In genomic region chr18:61637319-61637718, GRCh38 we compare ENCODE assay signal across 13 cellular contexts.
A peak's percentile ranks its signal among the peaks of the same experiment; 100 is the strongest.
DNase-seq lines count a peak whose midpoint lies in the region; ATAC-seq, FAIRE-seq and TF ChIP-seq lines count a peak whose summit lies in the region.
"Had no signal": no experiment of that assay in that cellular context is flagged by ENCODE, and none has a peak within 500 bp of the region (broad histone marks: within the 10 kb centered on the region; RNA-seq: fewer than 3 reads in every experiment).

No MANE protein-coding gene starts in this region.

- no peak for FAIRE-seq in HepG2 (lab: Jason Lieb, UNC)
- FAIRE-seq: GM19239 had no signal

- no peaks in the 10 kb centered on the region for H3K36me3 ChIP-seq in HepG2 (replicated peaks in 1 of 2; ENCODE audit: control insufficient read depth in 1 of 2, insufficient read depth in 2 of 2, low read length in 2 of 2)
- H3K36me3 ChIP-seq: uterus had no signal

- TF ChIP-seq EP300 in HepG2 (IDR thresholded peaks at IDR 0.05; ENCODE audit: low read depth in 2 of 2, low read length in 2 of 2), result no peak
- no peak for TF ChIP-seq EP300 in HepG2 (CRISPR knock-in tag; IDR thresholded peaks at IDR 0.05; ENCODE audit: borderline replicate concordance)

- H3K4me3 ChIP-seq in HepG2 (replicated peaks in 1 of 3; ENCODE audit: insufficient read depth in 1 of 3, low read depth in 2 of 3, low read length in 3 of 3), result no peak overlapping the region
- H3K4me3 ChIP-seq: coronary artery, GM23248, uterus had no signal

- peak; percentile 39; the same call in 2 of the 3 replicates for ATAC-seq in HepG2

- intact Hi-C loops in HepG2 (cut with micrococcal nuclease; ENCODE audit: unreplicated experiment), result no loop called here
- intact Hi-C loops in activated CD4-positive, alpha-beta memory T cell treated with anti-CD3 and anti-CD28 coated beads for 36 hours (cut with micrococcal nuclease), result no loop called here

- H3K27me3 ChIP-seq in HepG2 (ENCODE audit: control insufficient read depth in 1 of 2, insufficient read depth in 2 of 2, low read length in 2 of 2), result no peaks in the 10 kb centered on the region
- H3K27me3 ChIP-seq: uterus had no signal

- peak; percentile 68 for DNase-seq in COR-L47 (lab: John Stamatoyannopoulos, UW)
- DNase-seq in NCI-H146 (lab: John Stamatoyannopoulos, UW), result peak; percentile 72
- peak; percentile 95 for DNase-seq in cerebellar cortex (ENCODE audit: low spot score)
- no peak for DNase-seq in HepG2 (ENCODE audit: low spot score)
- no peak for DNase-seq in GM19238 (ENCODE audit: insufficient read length, low spot score)
- DNase-seq in HuH-7.5 (ENCODE audit: low spot score), result no peak
- DNase-seq in activated CD8-positive, alpha-beta memory T cell treated with anti-CD3 and anti-CD28 coated beads, Interleukin-2, amount 50 U/mL, for 4 hours, result no peak
- no peak for DNase-seq in activated CD4-positive, alpha-beta memory T cell treated with anti-CD3 and anti-CD28 coated beads for 36 hours
- DNase-seq: GM23248; stimulated activated CD4-positive, alpha-beta T cell treated with anti-CD3 and anti-CD28 coated beads, Interleukin-2, amount 100 ng/mL, for 48 hours; uterus had no signal

- 73% methylated on average over 6 of the region's 8 CpGs for whole genome bisulfite sequencing in HepG2 (ENCODE audit: low lambda C conversion rate)

- in situ Hi-C loops in HepG2 (cut with HindIII; ENCODE audit: extremely low pct_ligation_motif_present, low pct_unique_long_range_greater_than_20kb), result loop anchor here (10.0 kb wide), 1 partner anchor 497 kb away; no protein-coding TSS in a partner anchor

- no peak overlapping the region for H3K27ac Mint-ChIP-seq in activated CD4-positive, alpha-beta memory T cell treated with anti-CD3 and anti-CD28 coated beads for 36 hours

- TF ChIP-seq CTCF in HepG2 (CRISPR knock-in tag; IDR thresholded peaks at IDR 0.05), result no peak

- H3K4me1 ChIP-seq in HepG2 (ENCODE audit: insufficient read depth, low read length), result no peaks in the 10 kb centered on the region
- H3K4me1 ChIP-seq: uterus had no signal

- no peaks in the 10 kb centered on the region for H3K9me3 ChIP-seq in HepG2 (ENCODE audit: low read length)
- H3K9me3 ChIP-seq: uterus had no signal

- POLR2A ChIA-PET in HepG2 (lab: Yijun Ruan, JAX), result no interaction called here
- POLR2A ChIA-PET in activated CD4-positive, alpha-beta memory T cell treated with anti-CD3 and anti-CD28 coated beads for 36 hours (lab: Charles Lee), result no interaction called here

- H3K27ac ChIP-seq in HepG2 (ENCODE audit: extremely low read length, insufficient read depth, low read length), result no peak overlapping the region
- H3K27ac ChIP-seq: GM23248 had no signal

- peaks cover 3% of the 10 kb centered on the region for H3K27me3 Mint-ChIP-seq in activated CD4-positive, alpha-beta memory T cell treated with anti-CD3 and anti-CD28 coated beads for 36 hours

- H2AFZ ChIP-seq in HepG2 (ENCODE audit: low read length), result no peak overlapping the region

- H3K9ac ChIP-seq in HepG2 (ENCODE audit: insufficient read depth, low read depth, low read length), result no peak overlapping the region
- H3K9ac ChIP-seq: GM23248 had no signal

- no peaks in the 10 kb centered on the region for H4K20me1 ChIP-seq in HepG2 (ENCODE audit: insufficient read depth, low read length)

- no peaks in the 10 kb centered on the region for H3K36me3 Mint-ChIP-seq in activated CD4-positive, alpha-beta memory T cell treated with anti-CD3 and anti-CD28 coated beads for 36 hours

- H3K9me3 Mint-ChIP-seq in activated CD4-positive, alpha-beta memory T cell treated with anti-CD3 and anti-CD28 coated beads for 36 hours, result no peaks in the 10 kb centered on the region

- no peak for TF ChIP-seq RAD21 in HepG2 (CRISPR knock-in tag; IDR thresholded peaks at IDR 0.05)

- no peak for TF ChIP-seq POLR2A in HepG2 (IDR thresholded peaks at IDR 0.05; ENCODE audit: insufficient read depth in 1 of 2, low read depth in 2 of 2, low read length in 2 of 2)

- no peak overlapping the region for H3K4me2 ChIP-seq in HepG2 (ENCODE audit: low read depth, low read length)

- no peaks in the 10 kb centered on the region for H3K4me1 Mint-ChIP-seq in activated CD4-positive, alpha-beta memory T cell treated with anti-CD3 and anti-CD28 coated beads for 36 hours (ENCODE audit: low read depth)

- H3K4me3 Mint-ChIP-seq in activated CD4-positive, alpha-beta memory T cell treated with anti-CD3 and anti-CD28 coated beads for 36 hours, result no peak overlapping the region

- BruUV-seq in HepG2 (replicated peaks; lab: Mats Ljungman, UMichigan), result no TSS peak

- H3K79me2 ChIP-seq in HepG2 (ENCODE audit: insufficient read depth, low read length), result no peaks in the 10 kb centered on the region

- CTCF ChIA-PET in HepG2 (lab: Yijun Ruan, JAX; ENCODE audit: low intra/inter-chr PET ratio, low total read pairs), result no interaction called here
- CTCF ChIA-PET in activated CD4-positive, alpha-beta memory T cell treated with anti-CD3 and anti-CD28 coated beads for 36 hours (lab: Charles Lee), result interaction anchor here (1.0 to 8.5 kb wide), 8 partner anchors 12 to 494 kb away, joined by 3 to 81 read pairs (median 4); no protein-coding TSS in a partner anchor

TF ChIP-seq in HepG2, 621 proteins besides CTCF, POLR2A, EP300 and RAD21:
- TF ChIP-seq ZNF12 (CRISPR knock-in tag; IDR thresholded peaks at IDR 0.05) (no peak), ZBTB8A (CRISPR knock-in tag; IDR thresholded peaks at IDR 0.05; ENCODE audit: borderline replicate concordance, low read depth) (no peak), MXD4 (CRISPR knock-in tag; IDR thresholded peaks at IDR 0.05) (no peak), ZNF143 (CRISPR knock-in tag; IDR thresholded peaks at IDR 0.05) (no peak), ZNF558 (CRISPR knock-in tag; IDR thresholded peaks at IDR 0.05; ENCODE audit: borderline replicate concordance) (no peak), ZNF746 (CRISPR knock-in tag; IDR thresholded peaks at IDR 0.05) (no peak), MXD3 (CRISPR knock-in tag; IDR thresholded peaks at IDR 0.05) (no peak), ZNF232 (CRISPR knock-in tag; IDR thresholded peaks at IDR 0.05; ENCODE audit: borderline replicate concordance) (no peak), YEATS4 (CRISPR knock-in tag; IDR thresholded peaks at IDR 0.05; ENCODE audit: borderline replicate concordance) (no peak), ZNF260 (CRISPR knock-in tag; IDR thresholded peaks at IDR 0.05; ENCODE audit: borderline replicate concordance, low read depth) (no peak), GATAD1 (CRISPR knock-in tag; IDR thresholded peaks at IDR 0.05) (no peak), ZFP1 (CRISPR knock-in tag; IDR thresholded peaks at IDR 0.05) (no peak)
- TF ChIP-seq, protein P1, sequence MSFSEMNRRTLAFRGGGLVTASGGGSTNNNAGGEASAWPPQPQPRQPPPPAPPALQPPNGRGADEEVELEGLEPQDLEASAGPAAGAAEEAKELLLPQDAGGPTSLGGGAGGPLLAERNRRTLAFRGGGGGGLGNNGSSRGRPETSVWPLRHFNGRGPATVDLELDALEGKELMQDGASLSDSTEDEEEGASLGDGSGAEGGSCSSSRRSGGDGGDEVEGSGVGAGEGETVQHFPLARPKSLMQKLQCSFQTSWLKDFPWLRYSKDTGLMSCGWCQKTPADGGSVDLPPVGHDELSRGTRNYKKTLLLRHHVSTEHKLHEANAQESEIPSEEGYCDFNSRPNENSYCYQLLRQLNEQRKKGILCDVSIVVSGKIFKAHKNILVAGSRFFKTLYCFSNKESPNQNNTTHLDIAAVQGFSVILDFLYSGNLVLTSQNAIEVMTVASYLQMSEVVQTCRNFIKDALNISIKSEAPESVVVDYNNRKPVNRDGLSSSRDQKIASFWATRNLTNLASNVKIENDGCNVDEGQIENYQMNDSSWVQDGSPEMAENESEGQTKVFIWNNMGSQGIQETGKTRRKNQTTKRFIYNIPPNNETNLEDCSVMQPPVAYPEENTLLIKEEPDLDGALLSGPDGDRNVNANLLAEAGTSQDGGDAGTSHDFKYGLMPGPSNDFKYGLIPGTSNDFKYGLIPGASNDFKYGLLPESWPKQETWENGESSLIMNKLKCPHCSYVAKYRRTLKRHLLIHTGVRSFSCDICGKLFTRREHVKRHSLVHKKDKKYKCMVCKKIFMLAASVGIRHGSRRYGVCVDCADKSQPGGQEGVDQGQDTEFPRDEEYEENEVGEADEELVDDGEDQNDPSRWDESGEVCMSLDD (CRISPR knock-in tag; IDR thresholded peaks at IDR 0.05; ENCODE audit: borderline replicate concordance), result no peak

Comparison
In these comparisons a context has a peak if more than half of its experiments do, and no peak if none do; other contexts are left out.
1. DNase-seq: peak in COR-L47 (single experiment), NCI-H146 (single experiment) and cerebellar cortex (single experiment); none in HepG2 (single experiment), GM19238 (single experiment), HuH-7.5 (single experiment), activated CD8-positive, alpha-beta memory T cell treated with anti-CD3 and anti-CD28 coated beads, Interleukin-2, amount 50 U/mL, for 4 hours (single experiment) and activated CD4-positive, alpha-beta memory T cell treated with anti-CD3 and anti-CD28 coated beads for 36 hours (single experiment).